ENCODE assay signal across 8 cellular contexts in genomic region chr6:53547815-53548496, GRCh38. TPM values are rescaled to one million over a fixed set of nuclear protein-coding genes. Genes with fewer than 3 reads are reported as not detected.
A peak's percentile ranks its signal among the peaks of the same experiment; 100 is the strongest.
DNase-seq lines count a peak whose midpoint lies in the region; ATAC-seq and TF ChIP-seq lines count a peak whose summit lies in the region.

No MANE protein-coding gene starts in this region.

- H3K4me1 Mint-ChIP-seq in Caco-2 (ENCODE audit: low read depth, unreplicated experiment) (peaks cover 16% of the 10 kb centered on the region), endothelial cell (ENCODE audit: unreplicated experiment) (peaks cover 26% of the 10 kb centered on the region), mesothelial cell of epicardium (peaks cover 25% of the 10 kb centered on the region)

- H3K27ac Mint-ChIP-seq in Caco-2 (ENCODE audit: unreplicated experiment) (peak overlapping the region; percentile 67), endothelial cell (ENCODE audit: unreplicated experiment) (peak overlapping the region; percentile 77), mesothelial cell of epicardium (peak overlapping the region; percentile 93)

- no peaks in the 10 kb centered on the region for H3K27me3 ChIP-seq in Caco-2 (replicated peaks; ENCODE audit: control insufficient read depth, insufficient read depth, low read length)

- H3K9me3 Mint-ChIP-seq in Caco-2 (ENCODE audit: unreplicated experiment), result no peaks in the 10 kb centered on the region
- H3K9me3 Mint-ChIP-seq in endothelial cell (ENCODE audit: unreplicated experiment), result no peaks in the 10 kb centered on the region
- H3K9me3 Mint-ChIP-seq in mesothelial cell of epicardium, result peaks cover 8% of the 10 kb centered on the region

- H3K36me3 ChIP-seq in Caco-2 (ENCODE audit: control insufficient read depth, insufficient read depth, low read length), result no peaks in the 10 kb centered on the region

- H3K27me3 Mint-ChIP-seq in Caco-2 (ENCODE audit: insufficient read depth, unreplicated experiment), result no peaks in the 10 kb centered on the region
- no peaks in the 10 kb centered on the region for H3K27me3 Mint-ChIP-seq in endothelial cell (ENCODE audit: unreplicated experiment)
- peaks cover 11% of the 10 kb centered on the region for H3K27me3 Mint-ChIP-seq in mesothelial cell of epicardium (ENCODE audit: low read depth)

- POLR2A ChIA-PET in Caco-2 (lab: Charles Lee), result interaction anchor here (1.2 to 2.2 kb wide), 3 partner anchors 45 to 104 kb away, joined by 7 to 9 read pairs (median 7); no protein-coding TSS in a partner anchor

- H3K4me3 Mint-ChIP-seq in Caco-2 (ENCODE audit: unreplicated experiment), result peak overlapping the region; percentile 84
- H3K4me3 Mint-ChIP-seq in endothelial cell (ENCODE audit: unreplicated experiment), result peak overlapping the region; percentile 89
- H3K4me3 Mint-ChIP-seq in mesothelial cell of epicardium, result peak overlapping the region; percentile 86

- intact Hi-C loops in Caco-2 (cut with micrococcal nuclease; ENCODE audit: unreplicated experiment), result loop anchor here (1.0 to 5.0 kb wide), 4 partner anchors 56 to 175 kb away; no protein-coding TSS in a partner anchor

- peak; percentile 95 to 96 for DNase-seq in Caco-2
- DNase-seq in HUDEP-2 (lab: John Stamatoyannopoulos, UW; ENCODE audit: unreplicated experiment in 76 of 76), result peak in 74 of 76 experiments; percentile 74 to 99 (median 96)
- peak; percentile 97 for DNase-seq in NOMO-1 treated with dmso at 0.1 percent for 144 hours (lab: John Stamatoyannopoulos, UW; ENCODE audit: unreplicated experiment)
- peak; percentile 88 for DNase-seq in activated CD8-positive, alpha-beta memory T cell treated with anti-CD3 and anti-CD28 coated beads, Interleukin-2, amount 50 U/mL, for 24 hours (ENCODE audit: extremely low read depth)
- peak; percentile 94 for DNase-seq in endothelial cell (ENCODE audit: low spot score)
- DNase-seq in mesothelial cell of epicardium (ENCODE audit: low spot score in 2 of 2, unreplicated experiment in 2 of 2), result peak; percentile 85 to 92
- DNase-seq in stimulated activated CD8-positive, alpha-beta memory T cell treated with anti-CD3 and anti-CD28 coated beads, Interleukin-15, amount 100 ng/mL, for 4 hours (ENCODE audit: low read depth in 2 of 2), result peak; percentile 90 to 93

- peak; percentile 73 for ATAC-seq in GM21381 (IDR thresholded peaks at IDR 0.05; ENCODE audit: unreplicated experiment)

- BruUV-seq in Caco-2 (replicated peaks; lab: Mats Ljungman, UMichigan), result no TSS peak

- no peak for TF ChIP-seq CTCF in Caco-2 (IDR thresholded peaks at IDR 0.05; ENCODE audit: insufficient read depth in 1 of 2, low read depth in 1 of 2, low read length in 1 of 2, severe bottlenecking in 1 of 2, unreplicated experiment in 1 of 2)
- TF ChIP-seq CTCF in endothelial cell (IDR thresholded peaks at IDR 0.05; ENCODE audit: unreplicated experiment), result no peak
- no peak for TF ChIP-seq CTCF in mesothelial cell of epicardium (IDR thresholded peaks at IDR 0.05; ENCODE audit: unreplicated experiment)

- no peaks in the 10 kb centered on the region for H3K9me3 ChIP-seq in Caco-2

- H3K36me3 Mint-ChIP-seq in Caco-2 (ENCODE audit: insufficient read depth, unreplicated experiment) (peaks cover 21% of the 10 kb centered on the region), endothelial cell (ENCODE audit: low read depth, unreplicated experiment) (peaks cover 10% of the 10 kb centered on the region), mesothelial cell of epicardium (no peaks in the 10 kb centered on the region)

- H3K4me3 ChIP-seq in Caco-2 (ENCODE audit: low read depth, low read length), result peak overlapping the region; percentile 55

- CTCF ChIA-PET in Caco-2 (lab: Charles Lee), result interaction anchor here (1.3 to 1.9 kb wide), 3 partner anchors 55 to 171 kb away, joined by 3 to 10 read pairs (median 6); no protein-coding TSS in a partner anchor

- peaks cover 13% of the 10 kb centered on the region for H3K4me1 ChIP-seq in Caco-2

RNA-seq across cellular contexts. Expression of gene GCLC, which starts 3.1 kb away (rescaled TPM):
- total RNA-seq in Caco-2 (2022) (70.1 and 88.9 TPM in 2 replicates), endothelial cell (ENCODE audit: unreplicated experiment) (28.7 TPM), mesothelial cell of epicardium (18.7 to 27.5 TPM (median 23.5 TPM) in 3 replicates)

Comparison
In these comparisons a context has a peak if more than half of its experiments do, and no peak if none do; other contexts are left out.
1. Peak in every context shown above with its lines: DNase-seq, ATAC-seq and H3K4me3 ChIP-seq.